15 cellular contexts compared by ENCODE assay signal in genomic region chr3:179027326-179027900, GRCh38. TPM values are rescaled to one million over a fixed set of nuclear protein-coding genes. Genes with fewer than 3 reads are reported as not detected.
DNase-seq lines count a peak whose midpoint lies in the region; ATAC-seq, FAIRE-seq and TF ChIP-seq lines count a peak whose summit lies in the region.
"Had no signal": no experiment of that assay in that cellular context is flagged by ENCODE, and none has a peak within 500 bp of the region (broad histone marks: within the 10 kb centered on the region; RNA-seq: fewer than 3 reads in every experiment).

No MANE protein-coding gene starts in this region.

- H3K36me3 Mint-ChIP-seq in MCF 10A (ENCODE audit: insufficient read depth, unreplicated experiment) (peaks cover 67% of the 10 kb centered on the region), nephron progenitor cell (ENCODE audit: low read depth) (peaks cover 30% of the 10 kb centered on the region)

- H3K27me3 Mint-ChIP-seq in MCF 10A (ENCODE audit: insufficient read depth, unreplicated experiment) (no peaks in the 10 kb centered on the region), nephron progenitor cell (ENCODE audit: low read depth, poor library complexity) (peaks cover 3% of the 10 kb centered on the region)
- H3K27me3 Mint-ChIP-seq: naive B cell had no signal

- FAIRE-seq in GM12891 (lab: Jason Lieb, UNC) = no peak

- ATAC-seq in HG03460 (IDR thresholded peaks at IDR 0.05; ENCODE audit: unreplicated experiment) = no peak

- BruUV-seq in MCF 10A (replicated peaks; lab: Mats Ljungman, UMichigan) = TSS peak; percentile 71

- TF ChIP-seq POLR2A in GM12891 (IDR thresholded peaks at IDR 0.05; ENCODE audit: low read depth, low read length) = no peak

- H3K9me3 Mint-ChIP-seq in MCF 10A (ENCODE audit: unreplicated experiment) (no peaks in the 10 kb centered on the region), nephron progenitor cell (peaks cover 15% of the 10 kb centered on the region)

- H3K4me1 Mint-ChIP-seq in MCF 10A (ENCODE audit: insufficient read depth, unreplicated experiment) = peaks cover 16% of the 10 kb centered on the region
- H3K4me1 Mint-ChIP-seq in nephron progenitor cell = peaks cover 18% of the 10 kb centered on the region

- H3K36me3 ChIP-seq in SK-N-MC (ENCODE audit: insufficient read depth, low read length) = no peaks in the 10 kb centered on the region

- no peaks in the 10 kb centered on the region for H3K9me3 ChIP-seq in SK-N-MC (ENCODE audit: low read depth, low read length)
- H3K9me3 ChIP-seq: tibial artery had no signal

- H3K4me3 ChIP-seq in SK-N-MC = no peak overlapping the region
- H3K4me3 ChIP-seq: tibial artery had no signal

- peak; percentile 11 for DNase-seq in NCI-H82 (lab: John Stamatoyannopoulos, UW)
- no peak for DNase-seq in NCI-H82 treated with DMSO at 0.1 percent for 48 hours (lab: John Stamatoyannopoulos, UW; ENCODE audit: unreplicated experiment)
- DNase-seq in SK-N-MC (ENCODE audit: low read depth, low spot score) = no peak
- DNase-seq in MCF 10A (ENCODE audit: unreplicated experiment) = peak; percentile 71
- DNase-seq in nephron progenitor cell = peak; percentile 11
- no peak for DNase-seq in DMS114 treated with DMSO at 0.1 percent for 48 hours (lab: John Stamatoyannopoulos, UW; ENCODE audit: unreplicated experiment)
- no peak for DNase-seq in GM12891 (ENCODE audit: insufficient read length, low spot score)
- DNase-seq: 8988T; activated CD8-positive, alpha-beta memory T cell treated with anti-CD3 and anti-CD28 coated beads, Interleukin-2, amount 50 U/mL, for 4 hours; dermis blood vessel endothelial cell; naive B cell; NCI-H2171; SIG-M5; tibial artery had no signal

- POLR2A ChIA-PET in MCF 10A (lab: Yijun Ruan, JAX) = interaction anchor here (0.5 to 4.4 kb wide), 11 partner anchors 9 to 129 kb away, joined by 3 to 59 read pairs (median 4); partner anchors contain the start of gene ZMAT3

- no peak for TF ChIP-seq CTCF in MCF 10A (IDR thresholded peaks at IDR 0.05; ENCODE audit: unreplicated experiment)
- TF ChIP-seq CTCF in nephron progenitor cell (IDR thresholded peaks at IDR 0.05) = no peak

- no peak overlapping the region for H3K27ac ChIP-seq in SK-N-MC
- H3K27ac ChIP-seq: tibial artery had no signal

- intact Hi-C loops in MCF 10A (cut with micrococcal nuclease) = no loop called here

- H3K27ac Mint-ChIP-seq in MCF 10A (ENCODE audit: low read depth, unreplicated experiment) (peak overlapping the region; percentile 89), nephron progenitor cell (peak overlapping the region; percentile 86)

- CTCF ChIA-PET in MCF 10A (lab: Yijun Ruan, JAX) = interaction anchor here (0.6 to 5.6 kb wide), 17 partner anchors 9 to 294 kb away, joined by 3 to 39 read pairs (median 4); no protein-coding TSS in a partner anchor

- H3K4me3 Mint-ChIP-seq in MCF 10A (ENCODE audit: unreplicated experiment) = peak overlapping the region; percentile 48
- H3K4me3 Mint-ChIP-seq in nephron progenitor cell = no peak overlapping the region
- H3K4me3 Mint-ChIP-seq: naive B cell had no signal

- H3K9ac ChIP-seq in SK-N-MC (ENCODE audit: insufficient read length) = peak overlapping the region; percentile 19

TF ChIP-seq in GM12891, 5 proteins besides CTCF, POLR2A, EP300 and RAD21:
- TF ChIP-seq POU2F2 (IDR thresholded peaks at IDR 0.05; ENCODE audit: low read depth, low read length) (no peak), SPI1 (IDR thresholded peaks at IDR 0.05; ENCODE audit: low read depth, low read length) (no peak), POLR2AphosphoS5 (IDR thresholded peaks at IDR 0.05; ENCODE audit: low read depth, low read length) (no peak), TAF1 (IDR thresholded peaks at IDR 0.05; ENCODE audit: low read depth, low read length) (no peak), PAX5 (IDR thresholded peaks at IDR 0.05; ENCODE audit: insufficient read depth, low read length, severe bottlenecking) (no peak)

RNA-seq across cellular contexts. Expression of gene ZMAT3, which starts 44.2 kb away (rescaled TPM):
- total RNA-seq in MCF 10A (2022) = 50.9 and 58.0 TPM in 2 replicates
- 20.9 TPM for polyA plus RNA-seq in GM12891 (2012; ENCODE audit: low read depth, missing spikeins)

Comparison
In these comparisons a context has a peak if more than half of its experiments do, and no peak if none do; other contexts are left out.
1. DNase-seq: peak in NCI-H82 (single experiment), MCF 10A (single experiment) and nephron progenitor cell (single experiment); none in NCI-H82 treated with DMSO at 0.1 percent for 48 hours (single experiment), SK-N-MC (single experiment), DMS114 treated with DMSO at 0.1 percent for 48 hours (single experiment) and GM12891 (single experiment).